In genomic region chr16:29169295-29169994, GRCh38 we compare ENCODE assay signal across 7 cellular contexts.
A peak's percentile ranks its signal among the peaks of the same experiment; 100 is the strongest.
DNase-seq lines count a peak whose midpoint lies in the region; ATAC-seq and TF ChIP-seq lines count a peak whose summit lies in the region.
"Not testable (repeated sequence)": the region's sequence is repeated elsewhere in the genome, so short reads cannot be mapped to it uniquely, and the experiment has no call there.

No MANE protein-coding gene starts in this region.

- DNase-seq in EH (ENCODE audit: low read depth), result peak; percentile 53
- peak; percentile 44 for DNase-seq in NCI-H1694 treated with DMSO at 0.1 percent for 48 hours (lab: John Stamatoyannopoulos, UW)
- DNase-seq in WERI-Rb-1, result peak; percentile 61
- peak; percentile 41 for DNase-seq in fibroblast of gingiva (ENCODE audit: low read depth)
- DNase-seq in left cardiac atrium; lower lobe of right lung; sciatic nerve (ENCODE audit: low spot score): not testable (repeated sequence)

- H3K36me3 ChIP-seq in WERI-Rb-1, lower lobe of right lung: not testable (repeated sequence)

- peak overlapping the region; percentile 79 for H3K27ac ChIP-seq in WERI-Rb-1
- H3K27ac ChIP-seq in lower lobe of right lung, result peak overlapping the region; percentile 53

- H3K9me3 ChIP-seq in WERI-Rb-1 (ENCODE audit: severe bottlenecking); lower lobe of right lung: not testable (repeated sequence)

- ATAC-seq in left cardiac atrium (peak; percentile 67 to 83), lower lobe of right lung (peak; percentile 52 to 66), sciatic nerve (peak; percentile 35)

- not testable (repeated sequence) for H3K4me3 ChIP-seq in WERI-Rb-1 (ENCODE audit: low read depth, low read length); lower lobe of right lung

- intact Hi-C loops in left cardiac atrium (cut with DNase I); lower lobe of right lung (cut with DNase I); sciatic nerve (cut with DNase I): not testable (repeated sequence)

- TF ChIP-seq CTCF in WERI-Rb-1 (IDR thresholded peaks at IDR 0.05; ENCODE audit: low read depth, low read length); lower lobe of right lung (IDR thresholded peaks at IDR 0.05): not testable (repeated sequence)

- H3K4me1 ChIP-seq in lower lobe of right lung, result not testable (repeated sequence)

- not testable (repeated sequence) for H3K27me3 ChIP-seq in WERI-Rb-1 (ENCODE audit: insufficient read depth, low read depth, severe bottlenecking); lower lobe of right lung (ENCODE audit: low read depth)
